16 cellular contexts compared by ENCODE assay signal in genomic region chr1:30840904-30841598, GRCh38.
A peak's percentile ranks its signal among the peaks of the same experiment; 100 is the strongest.
DNase-seq lines count a peak whose midpoint lies in the region; ATAC-seq and TF ChIP-seq lines count a peak whose summit lies in the region.
"Had no signal": no experiment of that assay in that cellular context is flagged by ENCODE, and none has a peak within 500 bp of the region (broad histone marks: within the 10 kb centered on the region; RNA-seq: fewer than 3 reads in every experiment).

No MANE protein-coding gene starts in this region.

- H3K27me3 ChIP-seq in adrenal gland (no peaks in the 10 kb centered on the region), upper lobe of left lung (no peaks in the 10 kb centered on the region), MG63 (peaks cover 6% of the 10 kb centered on the region)
- H3K27me3 ChIP-seq: breast epithelium, testis had no signal

- H3K4me3 ChIP-seq in adrenal gland (no peak overlapping the region), upper lobe of left lung (no peak overlapping the region), MG63 (no peak overlapping the region)
- H3K4me3 ChIP-seq: breast epithelium, GM12878, skin epidermis, testis had no signal

- H3K36me3 ChIP-seq in adrenal gland (replicated peaks in 1 of 2): no peaks in the 10 kb centered on the region
- H3K36me3 ChIP-seq in upper lobe of left lung: no peaks in the 10 kb centered on the region
- H3K36me3 ChIP-seq in MG63: no peaks in the 10 kb centered on the region
- H3K36me3 ChIP-seq: breast epithelium had no signal

- TF ChIP-seq POLR2A in adrenal gland (IDR thresholded peaks at IDR 0.05) (no peak), upper lobe of left lung (IDR thresholded peaks at IDR 0.05) (no peak)

- WGBS in adrenal gland, 4 donors: 41 to 55% (median 46%) methylated on average over 8 to 10 of the region's 10 CpGs
- WGBS in upper lobe of left lung, 2 donors: 28 to 29% methylated on average over 5 to 8 of the region's 10 CpGs

- H3K27ac ChIP-seq in adrenal gland (no peak overlapping the region), upper lobe of left lung (no peak overlapping the region)
- H3K27ac ChIP-seq: breast epithelium, skin epidermis, testis had no signal

- no peak for TF ChIP-seq CTCF in adrenal gland (IDR thresholded peaks at IDR 0.05)
- TF ChIP-seq CTCF in upper lobe of left lung (IDR thresholded peaks at IDR 0.05): no peak
- TF ChIP-seq CTCF in omental fat pad (IDR thresholded peaks at IDR 0.05): no peak

- peaks cover 0 to 20% of the 10 kb centered on the region in 2 donors for H3K4me1 ChIP-seq in adrenal gland (replicated peaks in 1 of 2)
- H3K4me1 ChIP-seq in upper lobe of left lung: peaks cover 11 to 17% (median 13%) of the 10 kb centered on the region in 4 donors
- H3K4me1 ChIP-seq: breast epithelium, testis had no signal

- DNase-seq in DMS153 (lab: John Stamatoyannopoulos, UW): peak; percentile 29
- DNase-seq in DMS153 treated with DMSO at 0.1 percent for 48 hours (lab: John Stamatoyannopoulos, UW; ENCODE audit: unreplicated experiment): no peak
- DNase-seq in adrenal gland: peak; percentile 45 to 87 (median 66)
- DNase-seq in left lobe of liver (ENCODE audit: low spot score): peak; percentile 72
- DNase-seq in upper lobe of left lung: peak; percentile 59 to 69
- DNase-seq in omental fat pad (ENCODE audit: low spot score): no peak
- DNase-seq in MG63: no peak
- DNase-seq: 8988T; activated T-cell treated with anti-CD3 and anti-CD28 coated beads, Interleukin-2, amount 50 U/mL, for 4 hours; testis had no signal

- intact Hi-C loops in adrenal gland (cut with DNase I): no loop called here

- no peaks in the 10 kb centered on the region for H3K9me3 ChIP-seq in adrenal gland (replicated peaks in 1 of 3)
- H3K9me3 ChIP-seq in upper lobe of left lung: no peaks in the 10 kb centered on the region
- H3K9me3 ChIP-seq in MG63: no peaks in the 10 kb centered on the region
- H3K9me3 ChIP-seq: breast epithelium, testis had no signal

- peak; percentile 94 for ATAC-seq in left lobe of liver
- ATAC-seq in upper lobe of left lung (ENCODE audit: low FRiP score in 2 of 2): peak; percentile 63 to 66
- no peak for ATAC-seq in HG02571 (IDR thresholded peaks at IDR 0.05; ENCODE audit: unreplicated experiment)
- ATAC-seq in omental fat pad (ENCODE audit: low FRiP score): no peak
- ATAC-seq: activated CD4-positive, CD25-positive, alpha-beta regulatory T cell treated with anti-CD3 and anti-CD28 coated beads, Interleukin-2, amount 50 U/mL, for 24 hours; activated T-cell treated with anti-CD3 and anti-CD28 coated beads, Interleukin-2, amount 50 U/mL, for 4 hours; GM12878; HCT116 had no signal

- TF ChIP-seq EP300 in upper lobe of left lung (IDR thresholded peaks at IDR 0.05): no peak

Comparison
In these comparisons a context has a peak if more than half of its experiments do, and no peak if none do; other contexts are left out.
1. DNase-seq: peak in DMS153 (single experiment), adrenal gland (7 of 7), left lobe of liver (single experiment) and upper lobe of left lung (2 of 2); none in DMS153 treated with DMSO at 0.1 percent for 48 hours (single experiment), omental fat pad (single experiment) and MG63 (single experiment).
2. ATAC-seq: peak in left lobe of liver (single experiment) and upper lobe of left lung (2 of 2); none in HG02571 (single experiment) and omental fat pad (single experiment).